41 cellular contexts compared by ENCODE assay signal in the genomic region with DNA sequence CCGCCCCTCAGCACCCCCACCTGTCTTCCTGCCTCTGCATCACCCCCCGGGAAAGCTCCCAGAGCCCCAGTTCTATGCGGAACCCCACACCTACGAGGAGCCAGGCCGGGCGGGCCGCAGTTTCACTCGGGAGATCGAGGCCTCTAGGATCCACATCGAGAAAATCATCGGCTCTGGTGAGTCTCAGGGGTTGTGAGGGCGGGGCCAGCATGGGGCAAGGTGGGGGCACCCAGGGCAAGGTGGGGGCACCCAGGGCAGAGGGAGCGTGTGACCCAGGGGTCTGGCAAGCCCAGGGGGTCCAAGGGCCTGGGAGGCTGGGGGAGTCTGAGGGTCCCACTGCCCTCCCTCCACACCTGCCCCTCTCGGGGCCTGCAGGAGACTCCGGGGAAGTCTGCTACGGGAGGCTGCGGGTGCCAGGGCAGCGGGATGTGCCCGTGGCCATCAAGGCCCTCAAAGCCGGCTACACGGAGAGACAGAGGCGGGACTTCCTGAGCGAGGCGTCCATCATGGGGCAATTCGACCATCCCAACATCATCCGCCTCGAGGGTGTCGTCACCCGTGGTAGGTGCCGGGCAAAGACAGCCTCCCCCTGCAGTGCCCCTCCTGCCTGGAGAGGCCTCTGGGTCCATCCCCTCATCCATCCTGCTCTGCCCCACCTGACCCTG. TPM values are rescaled to one million over a fixed set of nuclear protein-coding genes. Genes with fewer than 3 reads are reported as not detected.
"Had no signal": no experiment of that assay in that cellular context is flagged by ENCODE, and none has a peak within 500 bp of the region (broad histone marks: within the 10 kb centered on the region; RNA-seq: fewer than 3 reads in every experiment).

No MANE protein-coding gene starts in this region.

- H3K36me3 ChIP-seq: adrenal gland, ascending aorta, brain microvascular endothelial cell, breast epithelium, cardiac muscle cell had no signal

- H3K4me3 Mint-ChIP-seq: activated naive CD4-positive, alpha-beta T cell treated with anti-CD3 and anti-CD28 coated beads for 36 hours; activated naive CD4-positive, alpha-beta T cell treated with anti-CD3 and anti-CD28 coated beads, Interleukin-2, amount 10 ng/mL, durations not matched to agents 7 days and 5 days; activated naive CD4-positive, alpha-beta T cell treated with anti-CD3 and anti-CD28 coated beads, Interleukin-2, amount 50 U/mL, for 24 hours; activated naive CD8-positive, alpha-beta T cell; activated naive CD8-positive, alpha-beta T cell treated with anti-CD3 and anti-CD28 coated beads for 36 hours; activated naive CD8-positive, alpha-beta T cell treated with anti-CD3 and anti-CD28 coated beads, Interleukin-2, amount 10 ng/mL, durations not matched to agents 7 days and 5 days; activated naive CD8-positive, alpha-beta T cell treated with anti-CD3 and anti-CD28 coated beads, Interleukin-2, amount 50 U/mL, for 24 hours; activated T-cell treated with anti-CD3 and anti-CD28 coated beads, Interleukin-2, amount 50 U/mL, for 24 hours; activated T-cell treated with anti-CD3 and anti-CD28 coated beads, Interleukin-2, amount 50 U/mL, for 4 hours; activated T-cell treated with anti-CD3 and anti-CD28 coated beads, Interleukin-2, amount 50 U/mL, for 72 hours; activated T-helper 1 cell treated with anti-CD3 and anti-CD28 coated beads, Interleukin-12 subunit alpha, Interleukin-12 subunit beta, Interleukin-2, Interleukin-4 antibody, amounts not matched to agents 30 ng/mL and 10 ng/mL and 1 ng/mL, durations not matched to agents 14 hours and 24 hours and 36 hours; activated T-helper 17 cell treated with anti-CD3 and anti-CD28 coated beads, Interleukin-2, amount 50 U/mL, for 72 hours; brain; central memory CD8-positive, alpha-beta T cell had no signal

- H3K4me1 Mint-ChIP-seq: activated naive CD4-positive, alpha-beta T cell treated with anti-CD3 and anti-CD28 coated beads, Interleukin-2, amount 10 ng/mL, durations not matched to agents 7 days and 5 days; activated naive CD4-positive, alpha-beta T cell treated with anti-CD3 and anti-CD28 coated beads, Interleukin-2, amount 50 U/mL, for 24 hours; activated naive CD8-positive, alpha-beta T cell treated with anti-CD3 and anti-CD28 coated beads for 36 hours; activated naive CD8-positive, alpha-beta T cell treated with anti-CD3 and anti-CD28 coated beads, Interleukin-2, amount 10 ng/mL, durations not matched to agents 7 days and 5 days; activated naive CD8-positive, alpha-beta T cell treated with anti-CD3 and anti-CD28 coated beads, Interleukin-2, amount 50 U/mL, for 24 hours; activated T-helper 17 cell treated with anti-CD3 and anti-CD28 coated beads, Interleukin-2, amount 50 U/mL, for 72 hours; brain; central memory CD8-positive, alpha-beta T cell had no signal

- H3K4me3 ChIP-seq: adrenal gland, ascending aorta, body of pancreas, breast epithelium, cardiac muscle cell had no signal

- DNase-seq: activated effector memory CD4-positive, alpha-beta T cell treated with anti-CD3 and anti-CD28 coated beads, Interleukin-2, amount 50 U/mL, for 16 hours; activated effector memory CD4-positive, alpha-beta T cell treated with Interleukin-2 at 50 U/mL for 16 hours; activated gamma-delta T cell; activated gamma-delta T cell treated with Interleukin-2 at 50 U/mL for 16 hours; activated naive CD4-positive, alpha-beta T cell; activated naive CD4-positive, alpha-beta T cell treated with anti-CD3 and anti-CD28 coated beads for 36 hours; activated naive CD4-positive, alpha-beta T cell treated with anti-CD3 and anti-CD28 coated beads, Interleukin-2, amount 10 ng/mL, durations not matched to agents 7 days and 5 days; activated naive CD4-positive, alpha-beta T cell treated with anti-CD3 and anti-CD28 coated beads, Interleukin-2, amount 50 U/mL, for 16 hours; activated naive CD4-positive, alpha-beta T cell treated with Interleukin-2 at 50 U/mL for 16 hours; activated naive CD8-positive, alpha-beta T cell treated with anti-CD3 and anti-CD28 coated beads for 36 hours; activated naive CD8-positive, alpha-beta T cell treated with anti-CD3 and anti-CD28 coated beads, Interleukin-2, amount 10 ng/mL, durations not matched to agents 7 days and 5 days; activated naive CD8-positive, alpha-beta T cell treated with anti-CD3 and anti-CD28 coated beads, Interleukin-2, amount 50 U/mL, for 24 hours; activated T-cell treated with anti-CD3 and anti-CD28 coated beads, Interleukin-2, amount 50 U/mL, for 1 hour; activated T-cell treated with anti-CD3 and anti-CD28 coated beads, Interleukin-2, amount 50 U/mL, for 24 hours; activated T-cell treated with anti-CD3 and anti-CD28 coated beads, Interleukin-2, amount 50 U/mL, for 4 hours; activated T-cell treated with anti-CD3 and anti-CD28 coated beads, Interleukin-2, amount 50 U/mL, for 48 hours; activated T-cell treated with anti-CD3 and anti-CD28 coated beads, Interleukin-2, amount 50 U/mL, for 72 hours; adrenal gland; amniotic stem cell; amygdala; anterior cingulate cortex; aorta; body of pancreas; brain microvascular endothelial cell; caudate nucleus; central memory CD4-positive, alpha-beta T cell; cerebellar nuclear complex had no signal

- H3K36me3 Mint-ChIP-seq: activated naive CD4-positive, alpha-beta T cell treated with anti-CD3 and anti-CD28 coated beads, Interleukin-2, amount 10 ng/mL, durations not matched to agents 7 days and 5 days; activated naive CD4-positive, alpha-beta T cell treated with anti-CD3 and anti-CD28 coated beads, Interleukin-2, amount 50 U/mL, for 24 hours; activated naive CD4-positive, alpha-beta T cell treated with anti-CD3 and anti-CD28 coated beads, Interleukin-2, amount 50 U/mL, for 72 hours; activated naive CD8-positive, alpha-beta T cell; activated naive CD8-positive, alpha-beta T cell treated with anti-CD3 and anti-CD28 coated beads for 36 hours; activated naive CD8-positive, alpha-beta T cell treated with anti-CD3 and anti-CD28 coated beads, Interleukin-2, amount 10 ng/mL, durations not matched to agents 7 days and 5 days; brain had no signal

- ATAC-seq: activated naive CD4-positive, alpha-beta T cell treated with anti-CD3 and anti-CD28 coated beads, Interleukin-2, amount 50 U/mL, for 72 hours; activated naive CD8-positive, alpha-beta T cell treated with anti-CD3 and anti-CD28 coated beads, Interleukin-2, amount 50 U/mL, for 24 hours; activated T-cell treated with anti-CD3 and anti-CD28 coated beads, Interleukin-2, amount 50 U/mL, for 4 hours; activated T-cell treated with anti-CD3 and anti-CD28 coated beads, Interleukin-2, amount 50 U/mL, for 72 hours; activated T-helper 17 cell treated with anti-CD3 and anti-CD28 coated beads, Interleukin-2, amount 50 U/mL, for 72 hours; body of pancreas had no signal

- H3K27ac ChIP-seq: adrenal gland, ascending aorta, body of pancreas, brain microvascular endothelial cell, breast epithelium, cardiac muscle cell had no signal

- H3K9me3 ChIP-seq: adrenal gland, ascending aorta, body of pancreas, breast epithelium had no signal

- H3K4me1 ChIP-seq: adrenal gland, ascending aorta, body of pancreas, breast epithelium had no signal

- H3K9me3 Mint-ChIP-seq: activated naive CD4-positive, alpha-beta T cell treated with anti-CD3 and anti-CD28 coated beads for 36 hours; activated naive CD4-positive, alpha-beta T cell treated with anti-CD3 and anti-CD28 coated beads, Interleukin-2, amount 10 ng/mL, durations not matched to agents 7 days and 5 days; activated naive CD4-positive, alpha-beta T cell treated with anti-CD3 and anti-CD28 coated beads, Interleukin-2, amount 50 U/mL, for 24 hours; activated naive CD4-positive, alpha-beta T cell treated with anti-CD3 and anti-CD28 coated beads, Interleukin-2, amount 50 U/mL, for 72 hours; activated naive CD8-positive, alpha-beta T cell treated with anti-CD3 and anti-CD28 coated beads for 36 hours; activated naive CD8-positive, alpha-beta T cell treated with anti-CD3 and anti-CD28 coated beads, Interleukin-2, amount 10 ng/mL, durations not matched to agents 7 days and 5 days; activated naive CD8-positive, alpha-beta T cell treated with anti-CD3 and anti-CD28 coated beads, Interleukin-2, amount 50 U/mL, for 24 hours; activated T-cell treated with anti-CD3 and anti-CD28 coated beads, Interleukin-2, amount 50 U/mL, for 24 hours; activated T-cell treated with anti-CD3 and anti-CD28 coated beads, Interleukin-2, amount 50 U/mL, for 4 hours; activated T-cell treated with anti-CD3 and anti-CD28 coated beads, Interleukin-2, amount 50 U/mL, for 72 hours; activated T-helper 1 cell treated with anti-CD3 and anti-CD28 coated beads, Interleukin-12 subunit alpha, Interleukin-12 subunit beta, Interleukin-2, Interleukin-4 antibody, amounts not matched to agents 30 ng/mL and 10 ng/mL and 1 ng/mL, durations not matched to agents 14 hours and 24 hours and 36 hours; activated T-helper 17 cell treated with anti-CD3 and anti-CD28 coated beads, Interleukin-2, amount 50 U/mL, for 72 hours; activated T-helper 2 cell treated with anti-CD3 and anti-CD28 coated beads, Interferon-gamma antibody, Interleukin-2, Interleukin-4, amounts not matched to agents 10 μg/mL and 5 μg/mL and 100 μg/mL, durations not matched to agents 14 hours and 24 hours and 36 hours; brain; central memory CD8-positive, alpha-beta T cell had no signal

- H3K27ac Mint-ChIP-seq: activated naive CD4-positive, alpha-beta T cell treated with anti-CD3 and anti-CD28 coated beads for 36 hours; activated naive CD4-positive, alpha-beta T cell treated with anti-CD3 and anti-CD28 coated beads, Interleukin-2, amount 10 ng/mL, durations not matched to agents 7 days and 5 days; activated naive CD4-positive, alpha-beta T cell treated with anti-CD3 and anti-CD28 coated beads, Interleukin-2, amount 50 U/mL, for 24 hours; activated naive CD4-positive, alpha-beta T cell treated with anti-CD3 and anti-CD28 coated beads, Interleukin-2, amount 50 U/mL, for 72 hours; activated naive CD8-positive, alpha-beta T cell; activated naive CD8-positive, alpha-beta T cell treated with anti-CD3 and anti-CD28 coated beads for 36 hours; activated naive CD8-positive, alpha-beta T cell treated with anti-CD3 and anti-CD28 coated beads, Interleukin-2, amount 10 ng/mL, durations not matched to agents 7 days and 5 days; activated naive CD8-positive, alpha-beta T cell treated with anti-CD3 and anti-CD28 coated beads, Interleukin-2, amount 50 U/mL, for 24 hours; activated T-cell treated with anti-CD3 and anti-CD28 coated beads, Interleukin-2, amount 50 U/mL, for 24 hours; activated T-cell treated with anti-CD3 and anti-CD28 coated beads, Interleukin-2, amount 50 U/mL, for 72 hours; activated T-helper 1 cell treated with anti-CD3 and anti-CD28 coated beads, Interleukin-12 subunit alpha, Interleukin-12 subunit beta, Interleukin-2, Interleukin-4 antibody, amounts not matched to agents 30 ng/mL and 10 ng/mL and 1 ng/mL, durations not matched to agents 14 hours and 24 hours and 36 hours; activated T-helper 17 cell treated with anti-CD3 and anti-CD28 coated beads, Interleukin-2, amount 50 U/mL, for 72 hours; activated T-helper 2 cell treated with anti-CD3 and anti-CD28 coated beads, Interferon-gamma antibody, Interleukin-2, Interleukin-4, amounts not matched to agents 10 μg/mL and 5 μg/mL and 100 μg/mL, durations not matched to agents 14 hours and 24 hours and 36 hours; brain had no signal

RNA-seq across cellular contexts. Expression of gene EPHA8, which starts 34.1 kb away (rescaled TPM):
- total RNA-seq: activated naive CD4-positive, alpha-beta T cell treated with anti-CD3 and anti-CD28 coated beads for 36 hours; activated naive CD4-positive, alpha-beta T cell treated with anti-CD3 and anti-CD28 coated beads, Interleukin-2, amount 50 U/mL, for 72 hours; activated naive CD8-positive, alpha-beta T cell treated with anti-CD3 and anti-CD28 coated beads for 36 hours; activated naive CD8-positive, alpha-beta T cell treated with anti-CD3 and anti-CD28 coated beads, Interleukin-2, amount 10 ng/mL, durations not matched to agents 7 days and 5 days; activated T-cell treated with anti-CD3 and anti-CD28 coated beads, Interleukin-2, amount 50 U/mL, for 4 hours; activated T-cell treated with anti-CD3 and anti-CD28 coated beads, Interleukin-2, amount 50 U/mL, for 72 hours; activated T-helper 1 cell treated with anti-CD3 and anti-CD28 coated beads, Interleukin-12 subunit alpha, Interleukin-12 subunit beta, Interleukin-2, Interleukin-4 antibody, amounts not matched to agents 30 ng/mL and 10 ng/mL and 1 ng/mL, durations not matched to agents 14 hours and 24 hours and 36 hours; activated T-helper 17 cell treated with anti-CD3 and anti-CD28 coated beads, Interleukin-2, amount 50 U/mL, for 72 hours; activated T-helper 2 cell treated with anti-CD3 and anti-CD28 coated beads, Interferon-gamma antibody, Interleukin-2, Interleukin-4, amounts not matched to agents 10 μg/mL and 5 μg/mL and 100 μg/mL, durations not matched to agents 14 hours and 24 hours and 36 hours; aorta; ascending aorta; breast epithelium; bronchial epithelial cell; chondrocyte had no signal
- polyA plus RNA-seq: aorta had no signal

RNA-seq across cellular contexts. Expression of gene C1QA, which starts 39.0 kb away (rescaled TPM):
- total RNA-seq: activated naive CD4-positive, alpha-beta T cell treated with anti-CD3 and anti-CD28 coated beads for 36 hours; activated naive CD4-positive, alpha-beta T cell treated with anti-CD3 and anti-CD28 coated beads, Interleukin-2, amount 50 U/mL, for 72 hours; activated naive CD8-positive, alpha-beta T cell treated with anti-CD3 and anti-CD28 coated beads for 36 hours; activated T-cell treated with anti-CD3 and anti-CD28 coated beads, Interleukin-2, amount 50 U/mL, for 72 hours; activated T-helper 1 cell treated with anti-CD3 and anti-CD28 coated beads, Interleukin-12 subunit alpha, Interleukin-12 subunit beta, Interleukin-2, Interleukin-4 antibody, amounts not matched to agents 30 ng/mL and 10 ng/mL and 1 ng/mL, durations not matched to agents 14 hours and 24 hours and 36 hours; activated T-helper 17 cell treated with anti-CD3 and anti-CD28 coated beads, Interleukin-2, amount 50 U/mL, for 72 hours; activated T-helper 2 cell treated with anti-CD3 and anti-CD28 coated beads, Interferon-gamma antibody, Interleukin-2, Interleukin-4, amounts not matched to agents 10 μg/mL and 5 μg/mL and 100 μg/mL, durations not matched to agents 14 hours and 24 hours and 36 hours; astrocyte; bronchial epithelial cell; cardiac muscle cell; chondrocyte had no signal
- polyA plus RNA-seq: cardiac muscle cell had no signal

RNA-seq across cellular contexts. Expression of gene C1QC, which starts 46.0 kb away (rescaled TPM):
- total RNA-seq: activated naive CD4-positive, alpha-beta T cell treated with anti-CD3 and anti-CD28 coated beads for 36 hours; activated naive CD4-positive, alpha-beta T cell treated with anti-CD3 and anti-CD28 coated beads, Interleukin-2, amount 50 U/mL, for 72 hours; activated naive CD8-positive, alpha-beta T cell treated with anti-CD3 and anti-CD28 coated beads for 36 hours; activated T-cell treated with anti-CD3 and anti-CD28 coated beads, Interleukin-2, amount 50 U/mL, for 72 hours; activated T-helper 1 cell treated with anti-CD3 and anti-CD28 coated beads, Interleukin-12 subunit alpha, Interleukin-12 subunit beta, Interleukin-2, Interleukin-4 antibody, amounts not matched to agents 30 ng/mL and 10 ng/mL and 1 ng/mL, durations not matched to agents 14 hours and 24 hours and 36 hours; activated T-helper 17 cell treated with anti-CD3 and anti-CD28 coated beads, Interleukin-2, amount 50 U/mL, for 72 hours; activated T-helper 2 cell treated with anti-CD3 and anti-CD28 coated beads, Interferon-gamma antibody, Interleukin-2, Interleukin-4, amounts not matched to agents 10 μg/mL and 5 μg/mL and 100 μg/mL, durations not matched to agents 14 hours and 24 hours and 36 hours; astrocyte; bronchial epithelial cell; cardiac muscle cell; chondrocyte had no signal
- polyA plus RNA-seq: cardiac muscle cell had no signal

RNA-seq across cellular contexts. Expression of gene C1QB, which starts 55.6 kb away (rescaled TPM):
- total RNA-seq: activated naive CD4-positive, alpha-beta T cell treated with anti-CD3 and anti-CD28 coated beads for 36 hours; activated naive CD4-positive, alpha-beta T cell treated with anti-CD3 and anti-CD28 coated beads, Interleukin-2, amount 50 U/mL, for 72 hours; activated naive CD8-positive, alpha-beta T cell treated with anti-CD3 and anti-CD28 coated beads for 36 hours; activated T-cell treated with anti-CD3 and anti-CD28 coated beads, Interleukin-2, amount 50 U/mL, for 72 hours; activated T-helper 1 cell treated with anti-CD3 and anti-CD28 coated beads, Interleukin-12 subunit alpha, Interleukin-12 subunit beta, Interleukin-2, Interleukin-4 antibody, amounts not matched to agents 30 ng/mL and 10 ng/mL and 1 ng/mL, durations not matched to agents 14 hours and 24 hours and 36 hours; activated T-helper 17 cell treated with anti-CD3 and anti-CD28 coated beads, Interleukin-2, amount 50 U/mL, for 72 hours; activated T-helper 2 cell treated with anti-CD3 and anti-CD28 coated beads, Interferon-gamma antibody, Interleukin-2, Interleukin-4, amounts not matched to agents 10 μg/mL and 5 μg/mL and 100 μg/mL, durations not matched to agents 14 hours and 24 hours and 36 hours; astrocyte; bronchial epithelial cell; cardiac muscle cell; chondrocyte had no signal
- polyA plus RNA-seq: cardiac muscle cell had no signal
